Comparison of ENCODE assay signal across 9 cellular contexts in genomic region chr14:100317897-100318808, GRCh38. TPM values are rescaled to one million over a fixed set of nuclear protein-coding genes. Genes with fewer than 3 reads are reported as not detected.
DNase-seq lines count a peak whose midpoint lies in the region; ATAC-seq and TF ChIP-seq lines count a peak whose summit lies in the region.
"Had no signal": no experiment of that assay in that cellular context is flagged by ENCODE, and none has a peak within 500 bp of the region (broad histone marks: within the 10 kb centered on the region; RNA-seq: fewer than 3 reads in every experiment).

No MANE protein-coding gene starts in this region.

- peak; percentile 95 for ATAC-seq in GM18511 (IDR thresholded peaks at IDR 0.05; ENCODE audit: unreplicated experiment)
- peak; percentile 63 for ATAC-seq in HG02943 (IDR thresholded peaks at IDR 0.05; ENCODE audit: low read depth, unreplicated experiment)
- peak; percentile 95 to 96 for ATAC-seq in activated naive CD4-positive, alpha-beta T cell treated with anti-CD3 and anti-CD28 coated beads, Interleukin-2, amount 50 U/mL, for 72 hours
- ATAC-seq in right cardiac atrium: peak; percentile 89

- H3K9ac ChIP-seq in smooth muscle cell (ENCODE audit: low read depth): no peak overlapping the region

- DNase-seq in SK-MEL-5 (ENCODE audit: low read depth, low spot score) (peak; percentile 58), right cardiac atrium (peak; percentile 82 to 94 (median 92)), smooth muscle cell (lab: John Stamatoyannopoulos, UW; ENCODE audit: unreplicated experiment) (no peak), NCI-H748 (lab: John Stamatoyannopoulos, UW; ENCODE audit: unreplicated experiment) (no peak), NCI-H510A treated with DMSO at 0.1 percent for 48 hours (lab: John Stamatoyannopoulos, UW) (no peak)
- DNase-seq in activated naive CD4-positive, alpha-beta T cell treated with anti-CD3 and anti-CD28 coated beads, Interleukin-2, amount 50 U/mL, for 72 hours (ENCODE audit: low spot score in 2 of 2): peak in 1 of 2 donors; percentile 79

- H3K4me2 ChIP-seq in smooth muscle cell: peak overlapping the region; percentile 80

- H3K4me3 ChIP-seq in right cardiac atrium (ENCODE audit: low read length) (peak overlapping the region; percentile 42), smooth muscle cell (peak overlapping the region; percentile 35)

- H3K27ac Mint-ChIP-seq in activated naive CD4-positive, alpha-beta T cell treated with anti-CD3 and anti-CD28 coated beads, Interleukin-2, amount 50 U/mL, for 72 hours: peak overlapping the region in 1 of 2 donors; percentile 69

- H4K20me1 ChIP-seq in smooth muscle cell (ENCODE audit: low read depth): no peaks in the 10 kb centered on the region

- peak overlapping the region; percentile 30 for H2AFZ ChIP-seq in smooth muscle cell (ENCODE audit: low read depth)

- no peaks in the 10 kb centered on the region for H3K9me3 Mint-ChIP-seq in activated naive CD4-positive, alpha-beta T cell treated with anti-CD3 and anti-CD28 coated beads, Interleukin-2, amount 50 U/mL, for 72 hours

- no peaks in the 10 kb centered on the region for H3F3A ChIP-seq in smooth muscle cell (ENCODE audit: low read depth)

- no peaks in the 10 kb centered on the region for H3K36me3 Mint-ChIP-seq in activated naive CD4-positive, alpha-beta T cell treated with anti-CD3 and anti-CD28 coated beads, Interleukin-2, amount 50 U/mL, for 72 hours

- H3K27ac ChIP-seq in right cardiac atrium (ENCODE audit: low read length): no peak overlapping the region
- H3K27ac ChIP-seq in smooth muscle cell (ENCODE audit: low read depth): no peak overlapping the region
- H3K27ac ChIP-seq: epithelial cell of prostate had no signal

- H3K36me3 ChIP-seq in smooth muscle cell (ENCODE audit: low read depth): no peaks in the 10 kb centered on the region

- WGBS in right cardiac atrium: 26% methylated on average over 40 of the region's 40 CpGs
- WGBS in smooth muscle cell (ENCODE audit: low lambda C conversion rate): 47% methylated on average over 40 of the region's 40 CpGs

- no peaks in the 10 kb centered on the region for H3K27me3 ChIP-seq in right cardiac atrium (ENCODE audit: control insufficient read depth, insufficient read depth)
- no peaks in the 10 kb centered on the region for H3K27me3 ChIP-seq in smooth muscle cell (ENCODE audit: low read depth)

- peak; percentile 64 for TF ChIP-seq CTCF in smooth muscle cell (IDR thresholded peaks at IDR 0.05; ENCODE audit: borderline replicate concordance, insufficient read depth, poor library complexity, severe bottlenecking)

- in situ Hi-C loops in SK-MEL-5 (cut with HindIII; ENCODE audit: low pct_unique_long_range_greater_than_20kb, low sequenced_read_pairs): no loop called here

- H3K4me1 ChIP-seq in right cardiac atrium (ENCODE audit: control insufficient read depth, insufficient read depth, low read length): no peaks in the 10 kb centered on the region
- H3K4me1 ChIP-seq in smooth muscle cell (ENCODE audit: low read depth): peaks cover 6% of the 10 kb centered on the region

- intact Hi-C loops in right cardiac atrium (cut with DNase I): no loop called here

- no peaks in the 10 kb centered on the region for H3K79me2 ChIP-seq in smooth muscle cell (ENCODE audit: low read depth)

- no peaks in the 10 kb centered on the region for H3K9me3 ChIP-seq in right cardiac atrium (ENCODE audit: control insufficient read depth, low read length)
- H3K9me3 ChIP-seq in smooth muscle cell (replicated peaks; ENCODE audit: low read depth): no peaks in the 10 kb centered on the region

RNA-seq across cellular contexts. Expression of gene SLC25A47, which starts 5.0 kb away (rescaled TPM):
- total RNA-seq in SK-MEL-5 (2014; rRNA removed; shearing (Covaris generic)): 0.29 TPM in 1 of 2 replicates, not detected in the other
- not detected in 2 replicates for polyA plus RNA-seq in SK-MEL-5 (2015; cell fraction: cytosol; rRNA removed)
- not detected in 2 replicates for polyA plus RNA-seq in SK-MEL-5 (2015; cell fraction: nucleus; rRNA removed)
- under 1 TPM in 1 of 2 donors, not detected in 1; 0.23 TPM for total RNA-seq in activated naive CD4-positive, alpha-beta T cell treated with anti-CD3 and anti-CD28 coated beads, Interleukin-2, amount 50 U/mL, for 72 hours
- total RNA-seq in right cardiac atrium: not detected
- not detected for polyA plus RNA-seq in right cardiac atrium
- not detected in 2 replicates for total RNA-seq in smooth muscle cell
- polyA plus RNA-seq in smooth muscle cell: 0.59 TPM in 1 of 2 replicates, not detected in the other

RNA-seq across cellular contexts. Expression of gene SLC25A29, which starts 11.9 kb away (rescaled TPM):
- total RNA-seq in SK-MEL-5 (2014; rRNA removed; shearing (Covaris generic)): 21.3 and 26.0 TPM in 2 replicates
- polyA plus RNA-seq in SK-MEL-5 (2015; cell fraction: cytosol; rRNA removed): 26.8 and 28.0 TPM in 2 replicates
- 207 and 225 TPM in 2 replicates for polyA plus RNA-seq in SK-MEL-5 (2015; cell fraction: nucleus; rRNA removed)
- total RNA-seq in activated naive CD4-positive, alpha-beta T cell treated with anti-CD3 and anti-CD28 coated beads, Interleukin-2, amount 50 U/mL, for 72 hours: 1 to 10 TPM; 8.5 to 8.9 TPM
- 10 to 100 TPM; 22.9 to 41.1 (median 23.9) TPM for total RNA-seq in right cardiac atrium
- 20.9 TPM for polyA plus RNA-seq in right cardiac atrium
- total RNA-seq in smooth muscle cell: 19.9 and 27.5 TPM in 2 replicates
- 24.9 and 31.8 TPM in 2 replicates for polyA plus RNA-seq in smooth muscle cell

RNA-seq across cellular contexts. Expression of gene WDR25, which starts 58.1 kb away (rescaled TPM):
- 46.8 and 58.8 TPM in 2 replicates for total RNA-seq in SK-MEL-5 (2014; rRNA removed; shearing (Covaris generic))
- 36.1 and 47.5 TPM in 2 replicates for polyA plus RNA-seq in SK-MEL-5 (2015; cell fraction: cytosol; rRNA removed)
- polyA plus RNA-seq in SK-MEL-5 (2015; cell fraction: nucleus; rRNA removed): 13.8 and 19.3 TPM in 2 replicates
- 1 to 10 TPM; 3.6 to 7.4 TPM for total RNA-seq in activated naive CD4-positive, alpha-beta T cell treated with anti-CD3 and anti-CD28 coated beads, Interleukin-2, amount 50 U/mL, for 72 hours
- 1 to 10 TPM; 4.4 to 6.3 (median 5.3) TPM for total RNA-seq in right cardiac atrium
- 4.6 TPM for polyA plus RNA-seq in right cardiac atrium
- total RNA-seq in smooth muscle cell: 8.8 and 9.8 TPM in 2 replicates
- polyA plus RNA-seq in smooth muscle cell: 15.8 and 15.9 TPM in 2 replicates

Comparison
In these comparisons a context has a peak if more than half of its experiments do, and no peak if none do; other contexts are left out.
1. DNase-seq: peak in SK-MEL-5 (single experiment) and right cardiac atrium (3 of 3); none in smooth muscle cell (single experiment), NCI-H748 (single experiment) and NCI-H510A treated with DMSO at 0.1 percent for 48 hours (single experiment).
2. Peak in every context shown above with its lines, with median percentiles within 50 percentile points of each other: ATAC-seq.